1 cellular context compared by ENCODE assay signal in genomic region chr7:23334482-23335056, GRCh38.
TF ChIP-seq lines count a peak whose summit lies in the region.

No MANE protein-coding gene starts in this region.

TF ChIP-seq in HCT116, 20 proteins besides CTCF, POLR2A, EP300 and RAD21 (continued from another document):
- TF ChIP-seq REST (IDR thresholded peaks at IDR 0.05; ENCODE audit: low read depth) (no peak), EZH2 (IDR thresholded peaks at IDR 0.05) (no peak), SP1 (IDR thresholded peaks at IDR 0.05; ENCODE audit: low read depth) (peak; percentile 92)
